1 cellular context compared by ENCODE assay signal in genomic region chr9:138098908-138099791, GRCh38.
TF ChIP-seq lines count a peak whose summit lies in the region.

No MANE protein-coding gene starts in this region.

TF ChIP-seq in K562, 482 proteins besides CTCF, POLR2A, EP300 and RAD21 (continued from another document):
- TF ChIP-seq NRF1 (conservative IDR thresholded peaks at IDR 0.05 in 1 of 2, IDR thresholded peaks at IDR 0.05 in 1 of 2), result 0 out of 4 replicates have a peak, but pooled peaks of 1 of the 2 experiments have one; percentile 10
- no peak for TF ChIP-seq SIRT6 (IDR thresholded peaks at IDR 0.05; ENCODE audit: low read depth, low read length)
- TF ChIP-seq KDM1A (IDR thresholded peaks at IDR 0.05), result peak in 1 of 2 experiments; percentile 71; a peak in 1 of 4 replicates
- no peak for TF ChIP-seq DACH1 (IDR thresholded peaks at IDR 0.05; ENCODE audit: partially characterized antibody)
